1 cellular context compared by ENCODE assay signal in the genomic region with DNA sequence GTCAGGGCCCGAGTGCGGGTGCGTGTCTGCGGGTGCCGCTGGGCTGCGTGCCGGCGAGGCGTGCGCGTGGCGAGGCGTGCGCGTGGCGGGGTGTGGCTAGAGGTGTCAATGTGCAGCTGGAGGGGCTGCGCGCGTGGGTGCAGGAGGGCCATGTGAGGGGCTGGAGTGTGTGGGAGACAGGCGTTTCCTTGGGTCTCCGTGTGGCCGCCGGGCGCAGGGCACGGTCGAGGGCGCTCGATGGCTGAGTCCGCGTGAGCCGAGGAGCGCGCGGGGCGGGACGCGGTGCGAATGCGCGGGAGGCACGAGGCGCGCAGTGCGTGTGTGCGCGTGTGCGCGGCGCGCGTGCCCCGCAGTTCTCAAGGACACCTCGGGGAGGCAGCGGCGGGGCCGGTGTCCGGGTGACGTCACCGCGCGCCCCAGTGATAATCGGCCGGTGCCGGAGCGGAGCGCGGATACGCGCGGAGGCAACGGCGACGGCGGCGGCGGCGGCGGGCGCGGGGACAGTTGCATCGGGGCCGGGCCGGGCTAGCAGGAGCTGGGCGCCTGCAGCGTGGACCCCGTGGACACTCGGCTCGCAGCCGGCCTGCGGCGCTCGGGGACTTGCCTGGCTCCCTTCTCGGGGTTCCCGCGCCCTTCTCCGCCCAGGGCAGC.
TF ChIP-seq lines count a peak whose summit lies in the region.

No MANE protein-coding gene starts in this region.

TF ChIP-seq in WTC11, 78 proteins besides CTCF, POLR2A, EP300 and RAD21 (continued from another document and continues in another):
- TF ChIP-seq, protein P1, sequence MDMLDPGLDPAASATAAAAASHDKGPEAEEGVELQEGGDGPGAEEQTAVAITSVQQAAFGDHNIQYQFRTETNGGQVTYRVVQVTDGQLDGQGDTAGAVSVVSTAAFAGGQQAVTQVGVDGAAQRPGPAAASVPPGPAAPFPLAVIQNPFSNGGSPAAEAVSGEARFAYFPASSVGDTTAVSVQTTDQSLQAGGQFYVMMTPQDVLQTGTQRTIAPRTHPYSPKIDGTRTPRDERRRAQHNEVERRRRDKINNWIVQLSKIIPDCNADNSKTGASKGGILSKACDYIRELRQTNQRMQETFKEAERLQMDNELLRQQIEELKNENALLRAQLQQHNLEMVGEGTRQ (CRISPR knock-in tag; IDR thresholded peaks at IDR 0.05), result no peak; the same call in 1 of the 2 replicates
- TF ChIP-seq ZNF671 (CRISPR knock-in tag; IDR thresholded peaks at IDR 0.05) (no peak), NFATC4 (CRISPR knock-in tag; IDR thresholded peaks at IDR 0.05) (no peak), ZNF396 (CRISPR knock-in tag; IDR thresholded peaks at IDR 0.05; ENCODE audit: borderline replicate concordance) (no peak), TEAD4 (CRISPR knock-in tag; IDR thresholded peaks at IDR 0.05) (no peak), GTF2I (CRISPR knock-in tag; conservative IDR thresholded peaks at IDR 0.05) (no peak), ZNF317 (CRISPR knock-in tag; IDR thresholded peaks at IDR 0.05; ENCODE audit: borderline replicate concordance, low read depth) (no peak), MYBL2 (CRISPR knock-in tag; IDR thresholded peaks at IDR 0.05) (0 out of 2 replicates have a peak, but pooled peaks have one; percentile 4), JAZF1 (CRISPR knock-in tag; IDR thresholded peaks at IDR 0.05) (no peak), NFE2L1 (CRISPR knock-in tag; IDR thresholded peaks at IDR 0.05) (peak; percentile 61; the same call in 1 of the 2 replicates), KAT7 (CRISPR knock-in tag; IDR thresholded peaks at IDR 0.05; ENCODE audit: borderline replicate concordance) (0 out of 2 replicates have a peak, but pooled peaks have one; percentile 39), JUN (CRISPR knock-in tag; IDR thresholded peaks at IDR 0.05) (0 out of 2 replicates have a peak, but pooled peaks have one; percentile 22), CREM (CRISPR knock-in tag; IDR thresholded peaks at IDR 0.05) (peak; percentile 80; the same call in 1 of the 2 replicates), NR1H2 (CRISPR knock-in tag; IDR thresholded peaks at IDR 0.05) (no peak), CBFB (CRISPR knock-in tag; IDR thresholded peaks at IDR 0.05; ENCODE audit: low read depth) (no peak)
- TF ChIP-seq, protein P2, sequence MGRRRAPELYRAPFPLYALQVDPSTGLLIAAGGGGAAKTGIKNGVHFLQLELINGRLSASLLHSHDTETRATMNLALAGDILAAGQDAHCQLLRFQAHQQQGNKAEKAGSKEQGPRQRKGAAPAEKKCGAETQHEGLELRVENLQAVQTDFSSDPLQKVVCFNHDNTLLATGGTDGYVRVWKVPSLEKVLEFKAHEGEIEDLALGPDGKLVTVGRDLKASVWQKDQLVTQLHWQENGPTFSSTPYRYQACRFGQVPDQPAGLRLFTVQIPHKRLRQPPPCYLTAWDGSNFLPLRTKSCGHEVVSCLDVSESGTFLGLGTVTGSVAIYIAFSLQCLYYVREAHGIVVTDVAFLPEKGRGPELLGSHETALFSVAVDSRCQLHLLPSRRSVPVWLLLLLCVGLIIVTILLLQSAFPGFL (CRISPR knock-in tag; IDR thresholded peaks at IDR 0.05; ENCODE audit: borderline replicate concordance), result no peak
- TF ChIP-seq, protein P3, sequence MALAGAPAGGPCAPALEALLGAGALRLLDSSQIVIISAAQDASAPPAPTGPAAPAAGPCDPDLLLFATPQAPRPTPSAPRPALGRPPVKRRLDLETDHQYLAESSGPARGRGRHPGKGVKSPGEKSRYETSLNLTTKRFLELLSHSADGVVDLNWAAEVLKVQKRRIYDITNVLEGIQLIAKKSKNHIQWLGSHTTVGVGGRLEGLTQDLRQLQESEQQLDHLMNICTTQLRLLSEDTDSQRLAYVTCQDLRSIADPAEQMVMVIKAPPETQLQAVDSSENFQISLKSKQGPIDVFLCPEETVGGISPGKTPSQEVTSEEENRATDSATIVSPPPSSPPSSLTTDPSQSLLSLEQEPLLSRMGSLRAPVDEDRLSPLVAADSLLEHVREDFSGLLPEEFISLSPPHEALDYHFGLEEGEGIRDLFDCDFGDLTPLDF (CRISPR knock-in tag; IDR thresholded peaks at IDR 0.05), result no peak
- TF ChIP-seq, protein P4, sequence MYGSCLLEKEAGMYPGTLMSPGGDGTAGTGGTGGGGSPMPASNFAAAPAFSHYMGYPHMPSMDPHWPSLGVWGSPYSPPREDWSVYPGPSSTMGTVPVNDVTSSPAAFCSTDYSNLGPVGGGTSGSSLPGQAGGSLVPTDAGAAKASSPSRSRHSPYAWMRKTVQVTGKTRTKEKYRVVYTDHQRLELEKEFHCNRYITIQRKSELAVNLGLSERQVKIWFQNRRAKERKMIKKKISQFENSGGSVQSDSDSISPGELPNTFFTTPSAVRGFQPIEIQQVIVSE (CRISPR knock-in tag; IDR thresholded peaks at IDR 0.05; ENCODE audit: borderline replicate concordance), result no peak
- TF ChIP-seq, protein P5, sequence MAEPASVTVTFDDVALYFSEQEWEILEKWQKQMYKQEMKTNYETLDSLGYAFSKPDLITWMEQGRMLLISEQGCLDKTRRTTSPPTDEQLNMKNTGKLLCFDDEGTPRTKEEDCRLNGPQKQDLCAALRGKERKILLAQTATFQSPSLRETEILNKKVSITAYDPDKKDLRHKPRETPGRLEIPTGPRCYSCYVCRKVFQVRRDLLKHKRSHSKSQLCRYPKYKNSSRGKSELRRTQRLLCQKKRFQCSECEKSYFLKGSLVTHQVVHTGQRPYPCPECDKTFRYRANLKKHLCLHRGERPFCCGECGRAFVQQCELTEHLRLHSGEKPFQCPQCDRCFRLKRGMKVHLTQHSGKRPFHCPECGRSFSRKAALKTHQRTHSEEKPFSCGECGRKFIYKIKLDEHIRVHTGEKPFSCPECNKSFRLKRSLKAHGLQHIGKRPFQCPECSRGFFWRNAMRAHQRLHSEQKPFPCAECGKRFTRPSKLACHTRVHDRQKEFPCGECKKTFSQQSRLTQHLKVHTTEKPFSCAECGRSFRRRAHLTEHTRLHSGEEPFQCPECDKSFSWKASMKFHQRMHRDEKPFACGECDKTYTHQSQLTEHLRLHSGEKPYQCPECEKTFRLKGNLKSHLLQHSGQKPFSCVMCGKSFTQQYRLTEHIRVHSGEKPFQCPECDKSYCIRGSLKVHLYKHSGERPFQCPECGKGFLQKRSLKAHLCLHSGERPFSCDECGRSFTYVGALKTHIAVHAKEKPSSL (CRISPR knock-in tag; conservative IDR thresholded peaks at IDR 0.05), result no peak
- TF ChIP-seq, protein P6, sequence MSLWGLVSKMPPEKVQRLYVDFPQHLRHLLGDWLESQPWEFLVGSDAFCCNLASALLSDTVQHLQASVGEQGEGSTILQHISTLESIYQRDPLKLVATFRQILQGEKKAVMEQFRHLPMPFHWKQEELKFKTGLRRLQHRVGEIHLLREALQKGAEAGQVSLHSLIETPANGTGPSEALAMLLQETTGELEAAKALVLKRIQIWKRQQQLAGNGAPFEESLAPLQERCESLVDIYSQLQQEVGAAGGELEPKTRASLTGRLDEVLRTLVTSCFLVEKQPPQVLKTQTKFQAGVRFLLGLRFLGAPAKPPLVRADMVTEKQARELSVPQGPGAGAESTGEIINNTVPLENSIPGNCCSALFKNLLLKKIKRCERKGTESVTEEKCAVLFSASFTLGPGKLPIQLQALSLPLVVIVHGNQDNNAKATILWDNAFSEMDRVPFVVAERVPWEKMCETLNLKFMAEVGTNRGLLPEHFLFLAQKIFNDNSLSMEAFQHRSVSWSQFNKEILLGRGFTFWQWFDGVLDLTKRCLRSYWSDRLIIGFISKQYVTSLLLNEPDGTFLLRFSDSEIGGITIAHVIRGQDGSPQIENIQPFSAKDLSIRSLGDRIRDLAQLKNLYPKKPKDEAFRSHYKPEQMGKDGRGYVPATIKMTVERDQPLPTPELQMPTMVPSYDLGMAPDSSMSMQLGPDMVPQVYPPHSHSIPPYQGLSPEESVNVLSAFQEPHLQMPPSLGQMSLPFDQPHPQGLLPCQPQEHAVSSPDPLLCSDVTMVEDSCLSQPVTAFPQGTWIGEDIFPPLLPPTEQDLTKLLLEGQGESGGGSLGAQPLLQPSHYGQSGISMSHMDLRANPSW (CRISPR knock-in tag; conservative IDR thresholded peaks at IDR 0.05; ENCODE audit: low read depth), result no peak
- TF ChIP-seq, protein P7, sequence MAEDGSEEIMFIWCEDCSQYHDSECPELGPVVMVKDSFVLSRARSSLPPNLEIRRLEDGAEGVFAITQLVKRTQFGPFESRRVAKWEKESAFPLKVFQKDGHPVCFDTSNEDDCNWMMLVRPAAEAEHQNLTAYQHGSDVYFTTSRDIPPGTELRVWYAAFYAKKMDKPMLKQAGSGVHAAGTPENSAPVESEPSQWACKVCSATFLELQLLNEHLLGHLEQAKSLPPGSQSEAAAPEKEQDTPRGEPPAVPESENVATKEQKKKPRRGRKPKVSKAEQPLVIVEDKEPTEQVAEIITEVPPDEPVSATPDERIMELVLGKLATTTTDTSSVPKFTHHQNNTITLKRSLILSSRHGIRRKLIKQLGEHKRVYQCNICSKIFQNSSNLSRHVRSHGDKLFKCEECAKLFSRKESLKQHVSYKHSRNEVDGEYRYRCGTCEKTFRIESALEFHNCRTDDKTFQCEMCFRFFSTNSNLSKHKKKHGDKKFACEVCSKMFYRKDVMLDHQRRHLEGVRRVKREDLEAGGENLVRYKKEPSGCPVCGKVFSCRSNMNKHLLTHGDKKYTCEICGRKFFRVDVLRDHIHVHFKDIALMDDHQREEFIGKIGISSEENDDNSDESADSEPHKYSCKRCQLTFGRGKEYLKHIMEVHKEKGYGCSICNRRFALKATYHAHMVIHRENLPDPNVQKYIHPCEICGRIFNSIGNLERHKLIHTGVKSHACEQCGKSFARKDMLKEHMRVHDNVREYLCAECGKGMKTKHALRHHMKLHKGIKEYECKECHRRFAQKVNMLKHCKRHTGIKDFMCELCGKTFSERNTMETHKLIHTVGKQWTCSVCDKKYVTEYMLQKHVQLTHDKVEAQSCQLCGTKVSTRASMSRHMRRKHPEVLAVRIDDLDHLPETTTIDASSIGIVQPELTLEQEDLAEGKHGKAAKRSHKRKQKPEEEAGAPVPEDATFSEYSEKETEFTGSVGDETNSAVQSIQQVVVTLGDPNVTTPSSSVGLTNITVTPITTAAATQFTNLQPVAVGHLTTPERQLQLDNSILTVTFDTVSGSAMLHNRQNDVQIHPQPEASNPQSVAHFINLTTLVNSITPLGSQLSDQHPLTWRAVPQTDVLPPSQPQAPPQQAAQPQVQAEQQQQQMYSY (CRISPR knock-in tag; IDR thresholded peaks at IDR 0.05), result 0 out of 2 replicates have a peak, but pooled peaks have one; percentile 20
- TF ChIP-seq, protein P8, sequence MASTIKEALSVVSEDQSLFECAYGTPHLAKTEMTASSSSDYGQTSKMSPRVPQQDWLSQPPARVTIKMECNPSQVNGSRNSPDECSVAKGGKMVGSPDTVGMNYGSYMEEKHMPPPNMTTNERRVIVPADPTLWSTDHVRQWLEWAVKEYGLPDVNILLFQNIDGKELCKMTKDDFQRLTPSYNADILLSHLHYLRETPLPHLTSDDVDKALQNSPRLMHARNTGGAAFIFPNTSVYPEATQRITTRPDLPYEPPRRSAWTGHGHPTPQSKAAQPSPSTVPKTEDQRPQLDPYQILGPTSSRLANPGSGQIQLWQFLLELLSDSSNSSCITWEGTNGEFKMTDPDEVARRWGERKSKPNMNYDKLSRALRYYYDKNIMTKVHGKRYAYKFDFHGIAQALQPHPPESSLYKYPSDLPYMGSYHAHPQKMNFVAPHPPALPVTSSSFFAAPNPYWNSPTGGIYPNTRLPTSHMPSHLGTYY (CRISPR knock-in tag; IDR thresholded peaks at IDR 0.05), result no peak
- TF ChIP-seq, protein P9, sequence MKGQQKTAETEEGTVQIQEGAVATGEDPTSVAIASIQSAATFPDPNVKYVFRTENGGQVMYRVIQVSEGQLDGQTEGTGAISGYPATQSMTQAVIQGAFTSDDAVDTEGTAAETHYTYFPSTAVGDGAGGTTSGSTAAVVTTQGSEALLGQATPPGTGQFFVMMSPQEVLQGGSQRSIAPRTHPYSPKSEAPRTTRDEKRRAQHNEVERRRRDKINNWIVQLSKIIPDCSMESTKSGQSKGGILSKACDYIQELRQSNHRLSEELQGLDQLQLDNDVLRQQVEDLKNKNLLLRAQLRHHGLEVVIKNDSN (CRISPR knock-in tag; IDR thresholded peaks at IDR 0.05), result no peak
- TF ChIP-seq, protein P10, sequence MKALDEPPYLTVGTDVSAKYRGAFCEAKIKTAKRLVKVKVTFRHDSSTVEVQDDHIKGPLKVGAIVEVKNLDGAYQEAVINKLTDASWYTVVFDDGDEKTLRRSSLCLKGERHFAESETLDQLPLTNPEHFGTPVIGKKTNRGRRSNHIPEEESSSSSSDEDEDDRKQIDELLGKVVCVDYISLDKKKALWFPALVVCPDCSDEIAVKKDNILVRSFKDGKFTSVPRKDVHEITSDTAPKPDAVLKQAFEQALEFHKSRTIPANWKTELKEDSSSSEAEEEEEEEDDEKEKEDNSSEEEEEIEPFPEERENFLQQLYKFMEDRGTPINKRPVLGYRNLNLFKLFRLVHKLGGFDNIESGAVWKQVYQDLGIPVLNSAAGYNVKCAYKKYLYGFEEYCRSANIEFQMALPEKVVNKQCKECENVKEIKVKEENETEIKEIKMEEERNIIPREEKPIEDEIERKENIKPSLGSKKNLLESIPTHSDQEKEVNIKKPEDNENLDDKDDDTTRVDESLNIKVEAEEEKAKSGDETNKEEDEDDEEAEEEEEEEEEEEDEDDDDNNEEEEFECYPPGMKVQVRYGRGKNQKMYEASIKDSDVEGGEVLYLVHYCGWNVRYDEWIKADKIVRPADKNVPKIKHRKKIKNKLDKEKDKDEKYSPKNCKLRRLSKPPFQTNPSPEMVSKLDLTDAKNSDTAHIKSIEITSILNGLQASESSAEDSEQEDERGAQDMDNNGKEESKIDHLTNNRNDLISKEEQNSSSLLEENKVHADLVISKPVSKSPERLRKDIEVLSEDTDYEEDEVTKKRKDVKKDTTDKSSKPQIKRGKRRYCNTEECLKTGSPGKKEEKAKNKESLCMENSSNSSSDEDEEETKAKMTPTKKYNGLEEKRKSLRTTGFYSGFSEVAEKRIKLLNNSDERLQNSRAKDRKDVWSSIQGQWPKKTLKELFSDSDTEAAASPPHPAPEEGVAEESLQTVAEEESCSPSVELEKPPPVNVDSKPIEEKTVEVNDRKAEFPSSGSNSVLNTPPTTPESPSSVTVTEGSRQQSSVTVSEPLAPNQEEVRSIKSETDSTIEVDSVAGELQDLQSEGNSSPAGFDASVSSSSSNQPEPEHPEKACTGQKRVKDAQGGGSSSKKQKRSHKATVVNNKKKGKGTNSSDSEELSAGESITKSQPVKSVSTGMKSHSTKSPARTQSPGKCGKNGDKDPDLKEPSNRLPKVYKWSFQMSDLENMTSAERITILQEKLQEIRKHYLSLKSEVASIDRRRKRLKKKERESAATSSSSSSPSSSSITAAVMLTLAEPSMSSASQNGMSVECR (CRISPR knock-in tag; IDR thresholded peaks at IDR 0.05; ENCODE audit: borderline replicate concordance), result no peak
- TF ChIP-seq, protein P11, sequence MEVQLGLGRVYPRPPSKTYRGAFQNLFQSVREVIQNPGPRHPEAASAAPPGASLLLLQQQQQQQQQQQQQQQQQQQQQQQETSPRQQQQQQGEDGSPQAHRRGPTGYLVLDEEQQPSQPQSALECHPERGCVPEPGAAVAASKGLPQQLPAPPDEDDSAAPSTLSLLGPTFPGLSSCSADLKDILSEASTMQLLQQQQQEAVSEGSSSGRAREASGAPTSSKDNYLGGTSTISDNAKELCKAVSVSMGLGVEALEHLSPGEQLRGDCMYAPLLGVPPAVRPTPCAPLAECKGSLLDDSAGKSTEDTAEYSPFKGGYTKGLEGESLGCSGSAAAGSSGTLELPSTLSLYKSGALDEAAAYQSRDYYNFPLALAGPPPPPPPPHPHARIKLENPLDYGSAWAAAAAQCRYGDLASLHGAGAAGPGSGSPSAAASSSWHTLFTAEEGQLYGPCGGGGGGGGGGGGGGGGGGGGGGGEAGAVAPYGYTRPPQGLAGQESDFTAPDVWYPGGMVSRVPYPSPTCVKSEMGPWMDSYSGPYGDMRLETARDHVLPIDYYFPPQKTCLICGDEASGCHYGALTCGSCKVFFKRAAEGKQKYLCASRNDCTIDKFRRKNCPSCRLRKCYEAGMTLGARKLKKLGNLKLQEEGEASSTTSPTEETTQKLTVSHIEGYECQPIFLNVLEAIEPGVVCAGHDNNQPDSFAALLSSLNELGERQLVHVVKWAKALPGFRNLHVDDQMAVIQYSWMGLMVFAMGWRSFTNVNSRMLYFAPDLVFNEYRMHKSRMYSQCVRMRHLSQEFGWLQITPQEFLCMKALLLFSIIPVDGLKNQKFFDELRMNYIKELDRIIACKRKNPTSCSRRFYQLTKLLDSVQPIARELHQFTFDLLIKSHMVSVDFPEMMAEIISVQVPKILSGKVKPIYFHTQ (CRISPR knock-in tag; IDR thresholded peaks at IDR 0.05), result no peak
